In genomic region chr7:37265876-37266275, GRCh38 we compare ENCODE assay signal across 16 cellular contexts.
DNase-seq lines count a peak whose midpoint lies in the region; TF ChIP-seq lines count a peak whose summit lies in the region.
"Had no signal": no experiment of that assay in that cellular context is flagged by ENCODE, and none has a peak within 500 bp of the region (broad histone marks: within the 10 kb centered on the region; RNA-seq: fewer than 3 reads in every experiment).

No MANE protein-coding gene starts in this region.

- intact Hi-C loops in dendritic cell treated with granulocyte-macrophage colony-stimulating factor and Interleukin-4, amounts not matched to agents 40 ng/mL and 50 ng/mL, for 4 days (cut with micrococcal nuclease): no loop called here

- H3K9me3 Mint-ChIP-seq in H9: no peaks in the 10 kb centered on the region
- H3K9me3 Mint-ChIP-seq in dendritic cell treated with granulocyte-macrophage colony-stimulating factor and Interleukin-4, amounts not matched to agents 40 ng/mL and 50 ng/mL, for 4 days: no peaks in the 10 kb centered on the region
- H3K9me3 Mint-ChIP-seq in T-helper 2 cell treated with Interferon-gamma antibody and Interleukin-4, amounts not matched to agents 5 μg/mL and 100 μg/mL, for 36 hours: no peaks in the 10 kb centered on the region

- H3K18ac ChIP-seq in H9 (ENCODE audit: insufficient read length, low read depth, low read length): no peak overlapping the region

- H4K20me1 ChIP-seq in BLaER1 (peaks cover 24% of the 10 kb centered on the region; the same call in 1 of the 2 replicates), H9 (ENCODE audit: control insufficient read depth, insufficient read depth, insufficient read length) (no peaks in the 10 kb centered on the region)

- no peaks in the 10 kb centered on the region for H3K79me1 ChIP-seq in H9 (ENCODE audit: insufficient read depth, low read depth, low read length, poor library complexity, severe bottlenecking)

- no peak overlapping the region for H2AFZ ChIP-seq in H9 (ENCODE audit: low read length)
- H2AFZ ChIP-seq: PC-9 had no signal

- H3K27ac ChIP-seq in BLaER1 (no peak overlapping the region), H9 (ENCODE audit: insufficient read length, low read depth, low read length) (no peak overlapping the region), neutrophil (peak overlapping the region; percentile 73)
- H3K27ac ChIP-seq: PC-9, SJCRH30 had no signal

- H3K36me3 Mint-ChIP-seq in H9 (ENCODE audit: insufficient read depth in 1 of 3, low read depth in 3 of 3): no peaks in the 10 kb centered on the region
- H3K36me3 Mint-ChIP-seq in dendritic cell treated with granulocyte-macrophage colony-stimulating factor and Interleukin-4, amounts not matched to agents 40 ng/mL and 50 ng/mL, for 4 days (ENCODE audit: low read depth): peaks cover 38% of the 10 kb centered on the region
- peaks cover 28% of the 10 kb centered on the region for H3K36me3 Mint-ChIP-seq in T-helper 2 cell treated with Interferon-gamma antibody and Interleukin-4, amounts not matched to agents 5 μg/mL and 100 μg/mL, for 36 hours (ENCODE audit: low read depth)

- H3K23ac ChIP-seq in H9 (ENCODE audit: insufficient read length, low read depth, low read length): no peak overlapping the region

- no CpG with 5 or more reads among the region's 7 CpGs for WGBS in H9 (ENCODE audit: extremely low coverage, insufficient read length, low lambda C conversion rate)

- H3K56ac ChIP-seq in H9 (ENCODE audit: insufficient read length, low read depth, low read length): no peak overlapping the region

- DNase-seq in H9 (no peak), NCI-H748 treated with DMSO at 0.1 percent for 48 hours (lab: John Stamatoyannopoulos, UW) (no peak), COR-L47 (lab: John Stamatoyannopoulos, UW) (no peak)
- DNase-seq in T-helper 2 cell treated with Interferon-gamma antibody and Interleukin-4, amounts not matched to agents 5 μg/mL and 100 μg/mL, for 36 hours (ENCODE audit: low spot score): no peak
- DNase-seq: ACHN; CD4-positive, alpha-beta memory T cell; DMS79; NCI-H1436 treated with DMSO at 0.1 percent for 48 hours; NCI-H2029 treated with DMSO at 0.1 percent for 48 hours; NCI-H510A; NCI-H82; PC-9; SJCRH30 had no signal

- H3K27me3 ChIP-seq in BLaER1 (no peaks in the 10 kb centered on the region), H9 (ENCODE audit: insufficient read depth, low read length) (no peaks in the 10 kb centered on the region), neutrophil (no peaks in the 10 kb centered on the region)
- H3K27me3 ChIP-seq: SJCRH30 had no signal

- H3K79me2 ChIP-seq in H9 (ENCODE audit: insufficient read depth, low read length): no peaks in the 10 kb centered on the region

- no peak overlapping the region for H3K4me3 Mint-ChIP-seq in H9
- H3K4me3 Mint-ChIP-seq in dendritic cell treated with granulocyte-macrophage colony-stimulating factor and Interleukin-4, amounts not matched to agents 40 ng/mL and 50 ng/mL, for 4 days: no peak overlapping the region
- H3K4me3 Mint-ChIP-seq in T-helper 2 cell treated with Interferon-gamma antibody and Interleukin-4, amounts not matched to agents 5 μg/mL and 100 μg/mL, for 36 hours: no peak overlapping the region

- peak overlapping the region; percentile 54 for H3K4me2 ChIP-seq in BLaER1
- no peak overlapping the region for H3K4me2 ChIP-seq in H9 (ENCODE audit: insufficient read depth, insufficient read length, low read length)
- H3K4me2 ChIP-seq: PC-9 had no signal

- H2BK12ac ChIP-seq in H9 (ENCODE audit: insufficient read length, low read depth, low read length): no peak overlapping the region

- no peak overlapping the region for H3T11ph ChIP-seq in H9 (ENCODE audit: low read length)

- no peak overlapping the region for H3K4ac ChIP-seq in H9 (ENCODE audit: low read depth, low read length)

- H3K27me3 Mint-ChIP-seq in H9 (ENCODE audit: low read depth): no peaks in the 10 kb centered on the region
- no peaks in the 10 kb centered on the region for H3K27me3 Mint-ChIP-seq in dendritic cell treated with granulocyte-macrophage colony-stimulating factor and Interleukin-4, amounts not matched to agents 40 ng/mL and 50 ng/mL, for 4 days
- H3K27me3 Mint-ChIP-seq in T-helper 2 cell treated with Interferon-gamma antibody and Interleukin-4, amounts not matched to agents 5 μg/mL and 100 μg/mL, for 36 hours (ENCODE audit: low read depth): no peaks in the 10 kb centered on the region
- H3K27me3 Mint-ChIP-seq: CD4-positive, alpha-beta memory T cell had no signal

- no peak overlapping the region for H2BK15ac ChIP-seq in H9 (ENCODE audit: low read depth, low read length)

- H3K4me3 ChIP-seq in BLaER1 (no peak overlapping the region), neutrophil (ENCODE audit: low read depth in 1 of 2, low read length in 1 of 2) (no peak overlapping the region)
- H3K4me3 ChIP-seq: PC-9, SJCRH30 had no signal

- H3K36me3 ChIP-seq in BLaER1 (peaks cover 35% of the 10 kb centered on the region), neutrophil (peaks cover 11% of the 10 kb centered on the region)

- TF ChIP-seq CTCF in H9 (conservative IDR thresholded peaks at IDR 0.05) (no peak), neutrophil (IDR thresholded peaks at IDR 0.05) (no peak)

- no peak overlapping the region for H2AK5ac ChIP-seq in H9 (ENCODE audit: insufficient read length, low read length)

- no peaks in the 10 kb centered on the region for H3K23me2 ChIP-seq in H9 (ENCODE audit: insufficient read length, low read depth, low read length, poor library complexity, severe bottlenecking)

- no peak overlapping the region for H2BK5ac ChIP-seq in H9 (ENCODE audit: insufficient read length, low read length)

- peaks cover 10 to 11% of the 10 kb centered on the region in 2 experiments for H3K4me1 Mint-ChIP-seq in H9
- peaks cover 21% of the 10 kb centered on the region for H3K4me1 Mint-ChIP-seq in dendritic cell treated with granulocyte-macrophage colony-stimulating factor and Interleukin-4, amounts not matched to agents 40 ng/mL and 50 ng/mL, for 4 days (ENCODE audit: low read depth)
- peaks cover 12% of the 10 kb centered on the region for H3K4me1 Mint-ChIP-seq in T-helper 2 cell treated with Interferon-gamma antibody and Interleukin-4, amounts not matched to agents 5 μg/mL and 100 μg/mL, for 36 hours (ENCODE audit: low read depth)

- H3K9ac ChIP-seq in BLaER1 (no peak overlapping the region), H9 (ENCODE audit: extremely low read depth, insufficient read length, low read length) (no peak overlapping the region)

- H3K4me1 ChIP-seq in BLaER1 (peaks cover 15% of the 10 kb centered on the region), H9 (ENCODE audit: insufficient read depth, low read length) (no peaks in the 10 kb centered on the region), neutrophil (ENCODE audit: control insufficient read depth in 1 of 2, insufficient read depth in 1 of 2, low read depth in 1 of 2, low read length in 1 of 2) (peaks cover 29 to 30% of the 10 kb centered on the region in 2 experiments)
- H3K4me1 ChIP-seq: SJCRH30 had no signal

- no peak overlapping the region for H3K14ac ChIP-seq in H9 (ENCODE audit: insufficient read depth, low read length)

- no peak overlapping the region for H4K8ac ChIP-seq in H9 (replicated peaks; ENCODE audit: insufficient read length, low read depth, low read length)

- H2BK20ac ChIP-seq in H9 (ENCODE audit: low read depth, low read length, poor library complexity, severe bottlenecking): no peak overlapping the region

- H3K9me3 ChIP-seq in BLaER1: no peaks in the 10 kb centered on the region
- no peaks in the 10 kb centered on the region for H3K9me3 ChIP-seq in H9 (ENCODE audit: control insufficient read depth, low read depth, low read length)
- no peaks in the 10 kb centered on the region for H3K9me3 ChIP-seq in neutrophil
- H3K9me3 ChIP-seq: SJCRH30 had no signal

- H4K91ac ChIP-seq in H9 (ENCODE audit: insufficient read length, low read depth, low read length): no peak overlapping the region

- H2BK120ac ChIP-seq in H9 (ENCODE audit: low read depth, low read length, poor library complexity, severe bottlenecking): no peak overlapping the region

- H4K5ac ChIP-seq in H9 (ENCODE audit: insufficient read length, low read depth, low read length): no peak overlapping the region

- peak overlapping the region; percentile 45 to 82 (median 77); a peak in 4 of 7 replicates for H3K27ac Mint-ChIP-seq in H9
- peak overlapping the region; percentile 21 for H3K27ac Mint-ChIP-seq in dendritic cell treated with granulocyte-macrophage colony-stimulating factor and Interleukin-4, amounts not matched to agents 40 ng/mL and 50 ng/mL, for 4 days
- H3K27ac Mint-ChIP-seq in T-helper 2 cell treated with Interferon-gamma antibody and Interleukin-4, amounts not matched to agents 5 μg/mL and 100 μg/mL, for 36 hours: no peak overlapping the region
